In genomic region chrX:103608305-103608963, GRCh38 we compare ENCODE assay signal across 8 cellular contexts. TPM values are rescaled to one million over a fixed set of nuclear protein-coding genes. Genes with fewer than 3 reads are reported as not detected.
DNase-seq lines count a peak whose midpoint lies in the region; ATAC-seq, FAIRE-seq and TF ChIP-seq lines count a peak whose summit lies in the region.

No MANE protein-coding gene starts in this region.

- no peaks in the 10 kb centered on the region for H3K9me3 ChIP-seq in CD8-positive, alpha-beta T cell (ENCODE audit: low read length)
- H3K9me3 ChIP-seq in Panc1 (ENCODE audit: control insufficient read depth, insufficient read depth, low read depth, low read length) (no peaks in the 10 kb centered on the region), endothelial cell of umbilical vein (replicated peaks; ENCODE audit: control insufficient read depth, insufficient read depth, low read length) (no peaks in the 10 kb centered on the region), neural cell (ENCODE audit: low read length) (no peaks in the 10 kb centered on the region)

- no peaks in the 10 kb centered on the region for H3K27me3 ChIP-seq in CD8-positive, alpha-beta T cell (ENCODE audit: insufficient read depth, low read length)
- no peaks in the 10 kb centered on the region for H3K27me3 ChIP-seq in Panc1 (ENCODE audit: control insufficient read depth, insufficient read depth, low read length)
- H3K27me3 ChIP-seq in endothelial cell of umbilical vein (ENCODE audit: control insufficient read depth in 2 of 2, insufficient read depth in 2 of 2, low read length in 2 of 2): no peaks in the 10 kb centered on the region
- no peaks in the 10 kb centered on the region for H3K27me3 ChIP-seq in neural cell (ENCODE audit: insufficient read depth, low read depth, low read length)

- H3F3A ChIP-seq in neural cell (ENCODE audit: insufficient read depth, low read length, poor library complexity, severe bottlenecking): no peaks in the 10 kb centered on the region

- in situ Hi-C loops in Panc1 (cut with HindIII; ENCODE audit: low pct_unique_long_range_greater_than_20kb, low sequenced_read_pairs): no loop called here

- H3K4me1 ChIP-seq in CD8-positive, alpha-beta T cell (ENCODE audit: insufficient read depth, low read length): no peaks in the 10 kb centered on the region
- H3K4me1 ChIP-seq in Panc1 (ENCODE audit: control insufficient read depth, insufficient read depth, low read length): peaks cover 9% of the 10 kb centered on the region
- H3K4me1 ChIP-seq in endothelial cell of umbilical vein (ENCODE audit: control insufficient read depth, extremely low read depth, insufficient read depth, low read length): peaks cover 5% of the 10 kb centered on the region

- peak overlapping the region; percentile 53 for H3K4me3 ChIP-seq in CD8-positive, alpha-beta T cell (ENCODE audit: low read depth, low read length)
- H3K4me3 ChIP-seq in Panc1 (ENCODE audit: low read depth in 2 of 2, low read length in 2 of 2): peak overlapping the region; percentile 62 to 87
- peak overlapping the region; percentile 56 to 83 (median 75) for H3K4me3 ChIP-seq in endothelial cell of umbilical vein (replicated peaks in 1 of 3; ENCODE audit: insufficient read depth in 1 of 3, low read depth in 1 of 3, low read length in 3 of 3)
- peak overlapping the region; percentile 69 for H3K4me3 ChIP-seq in neural cell (ENCODE audit: low read length)

- TF ChIP-seq POLR2A in endothelial cell of umbilical vein (IDR thresholded peaks at IDR 0.05; ENCODE audit: low read depth, low read length): no peak

- H3K4me2 ChIP-seq in endothelial cell of umbilical vein (ENCODE audit: insufficient read depth, low read length) (peak overlapping the region; percentile 62), neural cell (ENCODE audit: low read length) (peak overlapping the region; percentile 19)

- H3K4me3 Mint-ChIP-seq in CD8-positive, alpha-beta T cell: peak overlapping the region; percentile 89

- peak overlapping the region; percentile 85 for H3K27ac Mint-ChIP-seq in CD8-positive, alpha-beta T cell

- no peaks in the 10 kb centered on the region for H3K9me2 ChIP-seq in neural cell (ENCODE audit: insufficient read depth, low read length)

- peak overlapping the region; percentile 47 for H3K27ac ChIP-seq in CD8-positive, alpha-beta T cell (ENCODE audit: low read depth, low read length)
- H3K27ac ChIP-seq in Panc1 (ENCODE audit: low read length) (peak overlapping the region; percentile 79), endothelial cell of umbilical vein (ENCODE audit: insufficient read depth, low read depth, low read length) (peak overlapping the region; percentile 77), neural cell (ENCODE audit: low read length) (peak overlapping the region; percentile 71)

- intact Hi-C loops in CD8-positive, alpha-beta T cell (cut with DNase I, micrococcal nuclease): loop anchor here (1.0 to 5.0 kb wide), 2 partner anchors 78 to 79 kb away; partner anchors contain the start of gene MORF4L2 (in 2 of the 2)
- intact Hi-C loops in Panc1 (cut with micrococcal nuclease; ENCODE audit: unreplicated experiment): no loop called here
- intact Hi-C loops in endothelial cell of umbilical vein (cut with micrococcal nuclease): no loop called here

- peaks cover 5% of the 10 kb centered on the region for H3K4me1 Mint-ChIP-seq in CD8-positive, alpha-beta T cell (ENCODE audit: low read depth)

- TF ChIP-seq RAD21 in neural cell (conservative IDR thresholded peaks at IDR 0.05): no peak

- POLR2A ChIA-PET in CD8-positive, alpha-beta T cell (lab: Charles Lee): no interaction called here
- POLR2A ChIA-PET in Panc1 (lab: Charles Lee): no interaction called here
- POLR2A ChIA-PET in endothelial cell of umbilical vein (lab: Charles Lee): no interaction called here

- H3K79me2 ChIP-seq in endothelial cell of umbilical vein (ENCODE audit: control insufficient read depth, insufficient read depth, low read length): peaks cover 1% of the 10 kb centered on the region
- no peaks in the 10 kb centered on the region for H3K79me2 ChIP-seq in neural cell (replicated peaks; ENCODE audit: insufficient read depth, low read length)

- H2AFZ ChIP-seq in endothelial cell of umbilical vein (ENCODE audit: low read depth, low read length) (peak overlapping the region; percentile 76), neural cell (ENCODE audit: low read depth, low read length) (peak overlapping the region; percentile 21)

- no peaks in the 10 kb centered on the region for H3K36me3 Mint-ChIP-seq in CD8-positive, alpha-beta T cell

- H4K20me1 ChIP-seq in endothelial cell of umbilical vein (replicated peaks; ENCODE audit: control insufficient read depth, extremely low read depth, insufficient read depth, low read length) (no peaks in the 10 kb centered on the region), neural cell (ENCODE audit: insufficient read depth) (no peaks in the 10 kb centered on the region)

- no peak for TF ChIP-seq CTCF in CD8-positive, alpha-beta T cell (IDR thresholded peaks at IDR 0.05)
- TF ChIP-seq CTCF in Panc1 (IDR thresholded peaks at IDR 0.05) (no peak), endothelial cell of umbilical vein (IDR thresholded peaks at IDR 0.05; ENCODE audit: extremely low read depth in 1 of 2, insufficient read depth in 1 of 2, low read depth in 1 of 2, low read length in 2 of 2) (no peak), neural cell (IDR thresholded peaks at IDR 0.05; ENCODE audit: poor library complexity, severe bottlenecking) (no peak)

- TF ChIP-seq EP300 in neural cell (conservative IDR thresholded peaks at IDR 0.05; ENCODE audit: poor library complexity, severe bottlenecking): no peak

- no peak for ATAC-seq in CD8-positive, alpha-beta T cell
- peak; percentile 21 for ATAC-seq in GM21528 (IDR thresholded peaks at IDR 0.05; ENCODE audit: low FRiP score, unreplicated experiment)
- ATAC-seq in Panc1: peak; percentile 39

- H3K27me3 Mint-ChIP-seq in CD8-positive, alpha-beta T cell (ENCODE audit: low read depth): no peaks in the 10 kb centered on the region

- CTCF ChIA-PET in CD8-positive, alpha-beta T cell (lab: Charles Lee): no interaction called here
- CTCF ChIA-PET in Panc1 (lab: Charles Lee): no interaction called here
- CTCF ChIA-PET in endothelial cell of umbilical vein (lab: Charles Lee): interaction anchor here (2.7 kb wide), 1 partner anchor 22 kb away, joined by 11 read pairs; no protein-coding TSS in a partner anchor

- dilution Hi-C loops in endothelial cell of umbilical vein (cut with MboI; ENCODE audit: extremely low pct_ligation_motif_present, low sequenced_read_pairs): no loop called here

- H3K9me3 Mint-ChIP-seq in CD8-positive, alpha-beta T cell: no peaks in the 10 kb centered on the region

- H3K9ac ChIP-seq in endothelial cell of umbilical vein (replicated peaks; ENCODE audit: extremely low read depth, insufficient read depth, low read length) (peak overlapping the region; percentile 88), neural cell (ENCODE audit: low read length) (peak overlapping the region; percentile 84)

- no peak for DNase-seq in CD8-positive, alpha-beta T cell
- no peak for DNase-seq in Panc1 (ENCODE audit: low read depth, low spot score)
- no peak for DNase-seq in endothelial cell of umbilical vein (ENCODE audit: low read depth, low spot score)
- no peak for DNase-seq in COLO829 (ENCODE audit: low spot score)
- DNase-seq in NCI-H345 treated with DMSO at 0.1 percent for 48 hours (lab: John Stamatoyannopoulos, UW; ENCODE audit: unreplicated experiment): no peak
- no peak for DNase-seq in NOMO-1 treated with DMSO at 0.1 percent for 48 hours (lab: John Stamatoyannopoulos, UW; ENCODE audit: unreplicated experiment)

- H3K9me1 ChIP-seq in endothelial cell of umbilical vein (replicated peaks; ENCODE audit: control insufficient read depth, extremely low read depth, insufficient read depth, low read length): no peaks in the 10 kb centered on the region

- no TSS peak for BruUV-seq in Panc1 (replicated peaks; lab: Mats Ljungman, UMichigan)
- BruUV-seq in endothelial cell of umbilical vein (replicated peaks; lab: Mats Ljungman, UMichigan): no TSS peak

- peak; percentile 69 for FAIRE-seq in endothelial cell of umbilical vein (lab: Jason Lieb, UNC)

- no peaks in the 10 kb centered on the region for H3K36me3 ChIP-seq in CD8-positive, alpha-beta T cell (ENCODE audit: insufficient read depth, low read length)
- H3K36me3 ChIP-seq in Panc1 (ENCODE audit: control insufficient read depth, insufficient read depth, low read length) (no peaks in the 10 kb centered on the region), endothelial cell of umbilical vein (ENCODE audit: control insufficient read depth in 2 of 2, extremely low read depth in 1 of 2, insufficient read depth in 2 of 2, low read length in 2 of 2) (no peaks in the 10 kb centered on the region), neural cell (ENCODE audit: insufficient read depth, low read length) (no peaks in the 10 kb centered on the region)

RNA-seq across cellular contexts. Expression of gene TCEAL3, which starts 0.7 kb away (rescaled TPM):
- 1 to 10 TPM; 7.3 to 7.6 TPM for total RNA-seq in CD8-positive, alpha-beta T cell
- total RNA-seq in Panc1 (2021; ENCODE audit: unreplicated experiment): 23.8 TPM
- 57.0 TPM for polyA plus RNA-seq in Panc1 (2012; ENCODE audit: insufficient read length)
- 21.3 and 23.7 TPM in 2 replicates for total RNA-seq in endothelial cell of umbilical vein
- 6.9 and 8.9 TPM in 2 replicates for polyA plus RNA-seq in endothelial cell of umbilical vein
- polyA plus RNA-seq in endothelial cell of umbilical vein (2011; cell fraction: cytosol; rRNA removed): 15.8 and 16.9 TPM in 2 replicates
- 4.9 and 6.9 TPM in 2 replicates for polyA plus RNA-seq in endothelial cell of umbilical vein (2011; cell fraction: nucleus; rRNA removed)
- 32.7 and 41.9 TPM in 2 replicates for polyA plus RNA-seq in endothelial cell of umbilical vein (2012)
- 4.1 and 6.9 TPM in 2 replicates for polyA minus RNA-seq in endothelial cell of umbilical vein
- not detected for polyA minus RNA-seq in endothelial cell of umbilical vein (2011; cell fraction: cytosol; rRNA and poly(A)+ RNA removed)
- 1.2 TPM in 2 replicates for polyA minus RNA-seq in endothelial cell of umbilical vein (2011; cell fraction: nucleus; rRNA and poly(A)+ RNA removed)
- 38.2 and 42.5 TPM in 2 replicates for polyA plus RNA-seq in neural cell
- polyA minus RNA-seq in neural cell: 11.0 and 15.4 TPM in 2 replicates

RNA-seq across cellular contexts. Expression of gene TCEAL1, which starts 20.3 kb away (rescaled TPM):
- total RNA-seq in CD8-positive, alpha-beta T cell: 1 to 10 TPM; 3.4 to 4.2 TPM
- 31.7 TPM for total RNA-seq in Panc1 (2021; ENCODE audit: unreplicated experiment)
- 24.0 TPM for polyA plus RNA-seq in Panc1 (2012; ENCODE audit: insufficient read length)
- total RNA-seq in endothelial cell of umbilical vein: 14.6 and 18.5 TPM in 2 replicates
- 12.8 and 18.6 TPM in 2 replicates for polyA plus RNA-seq in endothelial cell of umbilical vein
- polyA plus RNA-seq in endothelial cell of umbilical vein (2011; cell fraction: cytosol; rRNA removed): 27.8 and 28.0 TPM in 2 replicates
- polyA plus RNA-seq in endothelial cell of umbilical vein (2011; cell fraction: nucleus; rRNA removed): 19.5 and 25.9 TPM in 2 replicates
- polyA plus RNA-seq in endothelial cell of umbilical vein (2012): 14.8 and 20.1 TPM in 2 replicates
- 5.7 and 8.6 TPM in 2 replicates for polyA minus RNA-seq in endothelial cell of umbilical vein
- polyA minus RNA-seq in endothelial cell of umbilical vein (2011; cell fraction: cytosol; rRNA and poly(A)+ RNA removed): 7.0 TPM
- polyA minus RNA-seq in endothelial cell of umbilical vein (2011; cell fraction: nucleus; rRNA and poly(A)+ RNA removed): 2.9 and 3.2 TPM in 2 replicates
- polyA plus RNA-seq in neural cell: 89.4 and 101 TPM in 2 replicates
- 33.8 and 35.1 TPM in 2 replicates for polyA minus RNA-seq in neural cell

RNA-seq across cellular contexts. Expression of gene TCEAL4, which starts 23.1 kb away (rescaled TPM):
- total RNA-seq in CD8-positive, alpha-beta T cell: 10 to 100 TPM; 10.5 to 10.7 TPM
- total RNA-seq in Panc1 (2021; ENCODE audit: unreplicated experiment): 84.1 TPM
- polyA plus RNA-seq in Panc1 (2012; ENCODE audit: insufficient read length): 136 TPM
- total RNA-seq in endothelial cell of umbilical vein: 60.4 and 74.6 TPM in 2 replicates
- polyA plus RNA-seq in endothelial cell of umbilical vein: 11.8 and 16.9 TPM in 2 replicates
- polyA plus RNA-seq in endothelial cell of umbilical vein (2011; cell fraction: cytosol; rRNA removed): 33.4 and 37.5 TPM in 2 replicates
- polyA plus RNA-seq in endothelial cell of umbilical vein (2011; cell fraction: nucleus; rRNA removed): 17.0 and 27.7 TPM in 2 replicates
- polyA plus RNA-seq in endothelial cell of umbilical vein (2012): 122 and 124 TPM in 2 replicates
- 6.2 and 7.9 TPM in 2 replicates for polyA minus RNA-seq in endothelial cell of umbilical vein
- polyA minus RNA-seq in endothelial cell of umbilical vein (2011; cell fraction: cytosol; rRNA and poly(A)+ RNA removed): 6.7 TPM
- polyA minus RNA-seq in endothelial cell of umbilical vein (2011; cell fraction: nucleus; rRNA and poly(A)+ RNA removed): 8.7 and 9.0 TPM in 2 replicates
- polyA plus RNA-seq in neural cell: 121 and 130 TPM in 2 replicates
- 59.4 and 74.6 TPM in 2 replicates for polyA minus RNA-seq in neural cell

Comparison
In these comparisons a context has a peak if more than half of its experiments do, and no peak if none do; other contexts are left out.
1. intact Hi-C loops: an anchor here in CD8-positive, alpha-beta T cell (1.0 to 5.0 kb wide); none called in Panc1 and endothelial cell of umbilical vein.